Comparison of ENCODE assay signal across 9 cellular contexts in genomic region chr6:89242574-89243330, GRCh38. TPM values are rescaled to one million over a fixed set of nuclear protein-coding genes. Genes with fewer than 3 reads are reported as not detected.
A peak's percentile ranks its signal among the peaks of the same experiment; 100 is the strongest.
DNase-seq lines count a peak whose midpoint lies in the region; ATAC-seq and TF ChIP-seq lines count a peak whose summit lies in the region.
"Had no signal": no experiment of that assay in that cellular context is flagged by ENCODE, and none has a peak within 500 bp of the region (broad histone marks: within the 10 kb centered on the region; RNA-seq: fewer than 3 reads in every experiment).

No MANE protein-coding gene starts in this region.

- ATAC-seq in HG03159 (IDR thresholded peaks at IDR 0.05; ENCODE audit: unreplicated experiment) = no peak

- H3K36me3 ChIP-seq in MM.1S (replicated peaks; ENCODE audit: insufficient read depth, low read length) (no peaks in the 10 kb centered on the region), prostate gland (no peaks in the 10 kb centered on the region)
- H3K36me3 ChIP-seq: BLaER1 treated with 17β-estradiol and CSF1 and Interleukin-3, amounts not matched to agents 10 nM and 100 nM had no signal

- H3K9ac ChIP-seq in MM.1S (ENCODE audit: low read length) = peak overlapping the region; percentile 55
- H3K9ac ChIP-seq: BLaER1 treated with 17β-estradiol and CSF1 and Interleukin-3, amounts not matched to agents 10 nM and 100 nM had no signal

- H3F3A ChIP-seq in MM.1S (ENCODE audit: insufficient read depth, low read length) = peaks cover 45% of the 10 kb centered on the region

- H3K9me3 ChIP-seq in MM.1S (replicated peaks; ENCODE audit: insufficient read depth, low read length) (no peaks in the 10 kb centered on the region), prostate gland (no peaks in the 10 kb centered on the region)
- H3K9me3 ChIP-seq: BLaER1 treated with 17β-estradiol and CSF1 and Interleukin-3, amounts not matched to agents 10 nM and 100 nM had no signal

- H3K27me3 ChIP-seq in MM.1S (replicated peaks; ENCODE audit: insufficient read depth, low read length) (no peaks in the 10 kb centered on the region), prostate gland (replicated peaks; ENCODE audit: insufficient read depth) (no peaks in the 10 kb centered on the region)
- H3K27me3 ChIP-seq: BLaER1 treated with 17β-estradiol and CSF1 and Interleukin-3, amounts not matched to agents 10 nM and 100 nM had no signal

- intact Hi-C loops in prostate gland (cut with DNase I) = loop anchor here (5.0 kb wide), 2 partner anchors 120 to 260 kb away; no protein-coding TSS in a partner anchor

- H3K79me2 ChIP-seq in MM.1S (ENCODE audit: low read length) = no peaks in the 10 kb centered on the region

- in situ Hi-C loops in SK-MEL-5 (cut with HindIII; ENCODE audit: low pct_unique_long_range_greater_than_20kb, low sequenced_read_pairs) = no loop called here

- TF ChIP-seq CTCF in MM.1S (IDR thresholded peaks at IDR 0.05; ENCODE audit: low read length) (peak; percentile 46), fibroblast of the aortic adventitia (IDR thresholded peaks at IDR 0.05; ENCODE audit: insufficient read depth, low read length) (peak; percentile 65), prostate gland (IDR thresholded peaks at IDR 0.05) (peak in 3 of 4 experiments; percentile 35 to 75 (median 72))

- peak overlapping the region; percentile 37 for H2AFZ ChIP-seq in MM.1S (ENCODE audit: low read length)

- WGBS in prostate gland = 15% methylated on average over 3 of the region's 3 CpGs

- H3K4me2 ChIP-seq in MM.1S (ENCODE audit: low read depth, low read length) = peak overlapping the region; percentile 76

- H3K4me3 ChIP-seq in MM.1S (ENCODE audit: low read length) (peak overlapping the region; percentile 5; the same call in 1 of the 2 replicates), fibroblast of the aortic adventitia (ENCODE audit: low read depth, low read length) (no peak overlapping the region), prostate gland (no peak overlapping the region)
- H3K4me3 ChIP-seq: BLaER1 treated with 17β-estradiol and CSF1 and Interleukin-3, amounts not matched to agents 10 nM and 100 nM had no signal

- no peak for TF ChIP-seq POLR2A in prostate gland (IDR thresholded peaks at IDR 0.05)

- peak; percentile 52 for DNase-seq in NCI-H2171 treated with DMSO at 0.1 percent for 48 hours (lab: John Stamatoyannopoulos, UW)
- no peak for DNase-seq in NCI-H2171 (lab: John Stamatoyannopoulos, UW)
- peak; percentile 50 for DNase-seq in MM.1S
- DNase-seq in SK-MEL-5 (ENCODE audit: low read depth, low spot score) = peak; percentile 74
- DNase-seq in fibroblast of the aortic adventitia (ENCODE audit: low read depth) = peak; percentile 79
- DNase-seq in prostate gland (ENCODE audit: low spot score) = peak; percentile 27
- no peak for DNase-seq in activated naive CD4-positive, alpha-beta T cell treated with Interleukin-2 at 50 U/mL for 16 hours

- peak overlapping the region; percentile 96 for H3K27ac ChIP-seq in MM.1S (ENCODE audit: low read length)
- H3K27ac ChIP-seq in prostate gland = no peak overlapping the region
- H3K27ac ChIP-seq: BLaER1 treated with 17β-estradiol and CSF1 and Interleukin-3, amounts not matched to agents 10 nM and 100 nM had no signal

- peaks cover 67% of the 10 kb centered on the region for H3K4me1 ChIP-seq in MM.1S (ENCODE audit: low read length)
- H3K4me1 ChIP-seq in prostate gland (replicated peaks) = no peaks in the 10 kb centered on the region

- H3K9me2 ChIP-seq in MM.1S (replicated peaks; ENCODE audit: insufficient read depth, low read length) = no peaks in the 10 kb centered on the region

- H4K20me1 ChIP-seq in MM.1S (ENCODE audit: insufficient read depth, low read length) = no peaks in the 10 kb centered on the region
- H4K20me1 ChIP-seq: BLaER1 treated with 17β-estradiol and CSF1 and Interleukin-3, amounts not matched to agents 10 nM and 100 nM had no signal

RNA-seq across cellular contexts. Expression of gene GABRR1, which starts 25.6 kb away (rescaled TPM):
- not detected in 2 replicates for total RNA-seq in SK-MEL-5 (2014; rRNA removed; shearing (Covaris generic))
- polyA plus RNA-seq in SK-MEL-5 (2015; cell fraction: cytosol; rRNA removed) = not detected in 2 replicates
- polyA plus RNA-seq in SK-MEL-5 (2015; cell fraction: nucleus; rRNA removed) = not detected in 2 replicates
- not detected in 2 replicates for total RNA-seq in fibroblast of the aortic adventitia (ENCODE audit: low replicate concordance)
- total RNA-seq in prostate gland = under 1 TPM in 1 of 2 donors, not detected in 1; 0.97 TPM

Comparison
In these comparisons a context has a peak if more than half of its experiments do, and no peak if none do; other contexts are left out.
1. DNase-seq: peak in NCI-H2171 treated with DMSO at 0.1 percent for 48 hours (single experiment), MM.1S (single experiment), SK-MEL-5 (single experiment), fibroblast of the aortic adventitia (single experiment) and prostate gland (single experiment); none in NCI-H2171 (single experiment) and activated naive CD4-positive, alpha-beta T cell treated with Interleukin-2 at 50 U/mL for 16 hours (single experiment).
2. Peak in every context shown above with its lines, with median percentiles within 50 percentile points of each other: CTCF ChIP-seq.